In the genomic region with DNA sequence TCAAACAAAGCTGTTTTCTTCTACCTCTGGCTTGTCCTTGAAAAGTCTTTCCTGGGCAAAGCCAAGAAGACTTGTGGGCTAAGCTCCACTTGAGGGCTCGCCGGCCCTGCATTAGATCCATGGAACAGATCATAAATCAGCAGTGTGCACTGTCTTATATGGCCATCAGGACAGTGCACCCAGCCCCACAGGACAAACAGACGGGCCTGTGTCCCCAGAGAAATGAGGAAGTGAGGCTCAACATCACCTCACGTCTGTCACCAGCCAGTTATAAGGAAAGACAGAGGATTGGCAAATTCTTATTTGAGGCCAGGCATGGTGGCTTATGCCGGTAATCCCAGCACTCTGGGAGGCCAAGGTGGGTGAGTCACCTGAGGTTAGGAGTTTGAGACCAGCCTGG, we compare ENCODE assay signal across 11 cellular contexts.
"Had no signal": no experiment of that assay in that cellular context is flagged by ENCODE, and none has a peak within 500 bp of the region (broad histone marks: within the 10 kb centered on the region; RNA-seq: fewer than 3 reads in every experiment).

No MANE protein-coding gene starts in this region.

- H3K9me3 ChIP-seq: left ventricle myocardium inferior, pancreas, thoracic aorta had no signal

- DNase-seq: activated CD4-positive, alpha-beta T cell treated with anti-CD3 and anti-CD28 coated beads for 48 hours; activated CD8-positive, alpha-beta memory T cell treated with anti-CD3 and anti-CD28 coated beads, Interleukin-2, amount 50 U/mL, for 48 hours; activated CD8-positive, alpha-beta T cell treated with anti-CD3 and anti-CD28 coated beads, Interleukin-2, amount 10 ng/mL, durations not matched to agents 7 days and 5 days; effector CD4-positive, alpha-beta T cell; left ventricle myocardium inferior; pancreas; stimulated activated CD4-positive, alpha-beta T cell treated with anti-CD3 and anti-CD28 coated beads, Interleukin-2, amount 100 ng/mL, for 48 hours; stimulated activated naive CD8-positive, alpha-beta T cell treated with anti-CD3 and anti-CD28 coated beads, Interleukin-15, amount 100 ng/mL, for 72 hours; T1000 had no signal

- H3K27me3 ChIP-seq: pancreas had no signal

- ATAC-seq: activated CD8-positive, alpha-beta T cell treated with anti-CD3 and anti-CD28 coated beads, Interleukin-2, amount 10 ng/mL, durations not matched to agents 7 days and 5 days; pancreas; stimulated activated naive CD8-positive, alpha-beta T cell treated with anti-CD3 and anti-CD28 coated beads, Interleukin-15, amount 100 ng/mL, for 72 hours; WTC11 had no signal

- H3K4me3 ChIP-seq: left ventricle myocardium inferior, pancreas, thoracic aorta had no signal

- H3K27ac ChIP-seq: left ventricle myocardium inferior, pancreas, thoracic aorta had no signal

- H3K4me1 ChIP-seq: pancreas had no signal

- H3K36me3 ChIP-seq: left ventricle myocardium inferior, pancreas, thoracic aorta had no signal
